ENCODE assay signal across 1 cellular context in genomic region chr16:4367393-4367856, GRCh38.
TF ChIP-seq lines count a peak whose summit lies in the region.

No MANE protein-coding gene starts in this region.

TF ChIP-seq in HCT116, 20 proteins besides CTCF, POLR2A, EP300 and RAD21:
- TF ChIP-seq SP1 (IDR thresholded peaks at IDR 0.05; ENCODE audit: low read depth) (no peak), EGR1 (IDR thresholded peaks at IDR 0.05; ENCODE audit: low read depth) (no peak), EZH2 (IDR thresholded peaks at IDR 0.05) (no peak), REST (IDR thresholded peaks at IDR 0.05; ENCODE audit: low read depth) (no peak), POLR2AphosphoS5 (IDR thresholded peaks at IDR 0.05; ENCODE audit: low read depth, low read length) (no peak), ATF3 (IDR thresholded peaks at IDR 0.05) (no peak), FOSL1 (IDR thresholded peaks at IDR 0.05; ENCODE audit: low read depth) (no peak), TCF7L2 (IDR thresholded peaks at IDR 0.05; ENCODE audit: borderline replicate concordance, extremely low read depth, insufficient read depth, insufficient read length) (no peak), JUND (IDR thresholded peaks at IDR 0.05) (no peak), CEBPB (IDR thresholded peaks at IDR 0.05; ENCODE audit: low read depth) (no peak), ZFX (IDR thresholded peaks at IDR 0.05) (no peak)
- TF ChIP-seq, protein P1, sequence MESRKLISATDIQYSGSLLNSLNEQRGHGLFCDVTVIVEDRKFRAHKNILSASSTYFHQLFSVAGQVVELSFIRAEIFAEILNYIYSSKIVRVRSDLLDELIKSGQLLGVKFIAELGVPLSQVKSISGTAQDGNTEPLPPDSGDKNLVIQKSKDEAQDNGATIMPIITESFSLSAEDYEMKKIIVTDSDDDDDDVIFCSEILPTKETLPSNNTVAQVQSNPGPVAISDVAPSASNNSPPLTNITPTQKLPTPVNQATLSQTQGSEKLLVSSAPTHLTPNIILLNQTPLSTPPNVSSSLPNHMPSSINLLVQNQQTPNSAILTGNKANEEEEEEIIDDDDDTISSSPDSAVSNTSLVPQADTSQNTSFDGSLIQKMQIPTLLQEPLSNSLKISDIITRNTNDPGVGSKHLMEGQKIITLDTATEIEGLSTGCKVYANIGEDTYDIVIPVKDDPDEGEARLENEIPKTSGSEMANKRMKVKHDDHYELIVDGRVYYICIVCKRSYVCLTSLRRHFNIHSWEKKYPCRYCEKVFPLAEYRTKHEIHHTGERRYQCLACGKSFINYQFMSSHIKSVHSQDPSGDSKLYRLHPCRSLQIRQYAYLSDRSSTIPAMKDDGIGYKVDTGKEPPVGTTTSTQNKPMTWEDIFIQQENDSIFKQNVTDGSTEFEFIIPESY (IDR thresholded peaks at IDR 0.05; ENCODE audit: extremely low read depth, insufficient replicate concordance, low read length): no peak
